1 cellular context compared by ENCODE assay signal in the genomic region with DNA sequence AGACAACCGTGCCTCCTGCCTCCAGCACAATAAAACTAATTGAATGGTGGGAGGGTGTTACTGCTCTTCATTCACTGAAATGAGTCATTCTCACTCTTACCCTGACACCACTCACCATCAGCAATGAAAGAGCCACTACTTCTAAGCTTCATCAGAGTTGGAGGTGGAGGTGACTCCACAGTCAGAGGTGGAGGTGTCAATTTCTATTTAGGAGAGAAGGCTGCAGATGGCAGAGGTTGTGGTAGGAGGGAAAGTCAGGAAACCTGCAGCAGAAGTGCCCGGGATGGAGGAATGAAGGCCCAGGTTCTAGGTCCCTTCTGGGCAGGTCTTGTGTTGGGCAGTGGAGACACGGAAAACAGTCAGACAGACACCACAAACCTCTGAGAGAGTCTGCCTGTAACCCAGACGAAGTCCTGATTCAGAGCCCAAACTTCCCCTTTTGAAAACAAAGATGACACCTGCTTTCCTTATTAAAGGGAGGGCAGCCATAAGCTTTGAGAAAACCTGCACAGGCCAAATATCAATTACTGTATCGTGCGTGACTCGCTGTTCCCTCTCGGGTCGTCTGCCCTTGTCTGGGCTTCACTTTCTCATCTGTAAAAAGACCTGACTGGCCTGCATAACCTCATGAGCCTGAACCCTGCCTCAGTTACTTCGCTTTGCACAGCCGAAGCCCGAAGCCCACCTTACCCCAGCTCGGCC.
TF ChIP-seq lines count a peak whose summit lies in the region.

No MANE protein-coding gene starts in this region.

TF ChIP-seq in IMR-90, 13 proteins besides CTCF, POLR2A, EP300 and RAD21:
- TF ChIP-seq MXI1 (IDR thresholded peaks at IDR 0.05; ENCODE audit: borderline replicate concordance, low read depth, low read length) = no peak
- TF ChIP-seq RFX5 (IDR thresholded peaks at IDR 0.05; ENCODE audit: low read depth, low read length) = no peak
- no peak for TF ChIP-seq SMC3 (IDR thresholded peaks at IDR 0.05; ENCODE audit: low read depth, low read length)
- no peak for TF ChIP-seq CEBPB (IDR thresholded peaks at IDR 0.05; ENCODE audit: low read depth, low read length)
- no peak for TF ChIP-seq CHD1 (IDR thresholded peaks at IDR 0.05; ENCODE audit: low read depth, low read length)
- TF ChIP-seq FOS (IDR thresholded peaks at IDR 0.05; ENCODE audit: low read depth, low read length) = no peak
- TF ChIP-seq, protein P1, sequence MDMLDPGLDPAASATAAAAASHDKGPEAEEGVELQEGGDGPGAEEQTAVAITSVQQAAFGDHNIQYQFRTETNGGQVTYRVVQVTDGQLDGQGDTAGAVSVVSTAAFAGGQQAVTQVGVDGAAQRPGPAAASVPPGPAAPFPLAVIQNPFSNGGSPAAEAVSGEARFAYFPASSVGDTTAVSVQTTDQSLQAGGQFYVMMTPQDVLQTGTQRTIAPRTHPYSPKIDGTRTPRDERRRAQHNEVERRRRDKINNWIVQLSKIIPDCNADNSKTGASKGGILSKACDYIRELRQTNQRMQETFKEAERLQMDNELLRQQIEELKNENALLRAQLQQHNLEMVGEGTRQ (IDR thresholded peaks at IDR 0.05; ENCODE audit: low read depth, low read length) = no peak
- no peak for TF ChIP-seq MAZ (IDR thresholded peaks at IDR 0.05; ENCODE audit: borderline replicate concordance, low read depth, low read length)
- no peak for TF ChIP-seq NFE2L2 (IDR thresholded peaks at IDR 0.05; ENCODE audit: low read depth, low read length)
- no peak for TF ChIP-seq MAFK (IDR thresholded peaks at IDR 0.05; ENCODE audit: low read depth, low read length)
- no peak for TF ChIP-seq RCOR1 (IDR thresholded peaks at IDR 0.05; ENCODE audit: insufficient replicate concordance, low read length)
- TF ChIP-seq BHLHE40 (IDR thresholded peaks at IDR 0.05; ENCODE audit: low read depth, low read length) = no peak
- TF ChIP-seq, protein P2, sequence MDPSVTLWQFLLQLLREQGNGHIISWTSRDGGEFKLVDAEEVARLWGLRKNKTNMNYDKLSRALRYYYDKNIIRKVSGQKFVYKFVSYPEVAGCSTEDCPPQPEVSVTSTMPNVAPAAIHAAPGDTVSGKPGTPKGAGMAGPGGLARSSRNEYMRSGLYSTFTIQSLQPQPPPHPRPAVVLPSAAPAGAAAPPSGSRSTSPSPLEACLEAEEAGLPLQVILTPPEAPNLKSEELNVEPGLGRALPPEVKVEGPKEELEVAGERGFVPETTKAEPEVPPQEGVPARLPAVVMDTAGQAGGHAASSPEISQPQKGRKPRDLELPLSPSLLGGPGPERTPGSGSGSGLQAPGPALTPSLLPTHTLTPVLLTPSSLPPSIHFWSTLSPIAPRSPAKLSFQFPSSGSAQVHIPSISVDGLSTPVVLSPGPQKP (IDR thresholded peaks at IDR 0.05; ENCODE audit: borderline replicate concordance, low read depth, low read length) = no peak
